In genomic region chr12:15651381-15651780, GRCh38 we compare ENCODE assay signal across 14 cellular contexts.
DNase-seq lines count a peak whose midpoint lies in the region; ATAC-seq and TF ChIP-seq lines count a peak whose summit lies in the region.
"Had no signal": no experiment of that assay in that cellular context is flagged by ENCODE, and none has a peak within 500 bp of the region (broad histone marks: within the 10 kb centered on the region; RNA-seq: fewer than 3 reads in every experiment).

No MANE protein-coding gene starts in this region.

- no peak for TF ChIP-seq CTCF in IMR-90 (conservative IDR thresholded peaks at IDR 0.05; ENCODE audit: low read depth, low read length)
- TF ChIP-seq CTCF in chondrocyte (IDR thresholded peaks at IDR 0.05): no peak
- TF ChIP-seq CTCF in nephron (IDR thresholded peaks at IDR 0.05; ENCODE audit: unreplicated experiment in 3 of 3): no peak
- no peak for TF ChIP-seq CTCF in GM23338 (conservative IDR thresholded peaks at IDR 0.05; ENCODE audit: low read depth in 2 of 2)

- H3K4me2 ChIP-seq in IMR-90 (ENCODE audit: low read depth, low read length): peak overlapping the region; percentile 38; the same call in 1 of the 2 replicates
- no peak overlapping the region for H3K4me2 ChIP-seq in GM23338

- H2AK5ac ChIP-seq in IMR-90 (ENCODE audit: low read depth, low read length): no peak overlapping the region

- H2BK5ac ChIP-seq in IMR-90 (ENCODE audit: low read depth, low read length, poor library complexity, severe bottlenecking): no peak overlapping the region

- no peak overlapping the region for H3K9ac ChIP-seq in IMR-90 (ENCODE audit: low read depth, low read length)

- H4K5ac ChIP-seq in IMR-90 (ENCODE audit: low read depth, low read length): no peak overlapping the region; the same call in 1 of the 2 replicates

- no peaks in the 10 kb centered on the region for H4K20me1 ChIP-seq in IMR-90 (ENCODE audit: insufficient read depth, low read length)
- H4K20me1 ChIP-seq in GM23338 (replicated peaks; ENCODE audit: insufficient read depth): no peaks in the 10 kb centered on the region

- H4K8ac ChIP-seq in IMR-90 (ENCODE audit: low read depth in 2 of 2, low read length in 2 of 2): no peak overlapping the region

- H3K27ac Mint-ChIP-seq in chondrocyte (ENCODE audit: unreplicated experiment) (peak overlapping the region; percentile 47), nephron (peak overlapping the region; percentile 59 to 87 (median 60)), GM23338 (no peak overlapping the region)
- H3K27ac Mint-ChIP-seq: CD14-positive monocyte; CD8-positive, alpha-beta T cell had no signal

- H3K36me3 ChIP-seq in IMR-90 (ENCODE audit: control insufficient read depth, insufficient read depth, low read length) (peaks cover 14% of the 10 kb centered on the region), GM23338 (ENCODE audit: insufficient read depth) (no peaks in the 10 kb centered on the region), H7 (replicated peaks; ENCODE audit: control insufficient read depth, insufficient read depth, low read length) (no peaks in the 10 kb centered on the region)

- H3K79me2 ChIP-seq in GM23338 (replicated peaks; ENCODE audit: insufficient read depth): no peaks in the 10 kb centered on the region

- H2AFZ ChIP-seq in IMR-90 (replicated peaks; ENCODE audit: low read length, poor library complexity) (no peak overlapping the region), GM23338 (no peak overlapping the region)

- intact Hi-C loops in IMR-90 (cut with micrococcal nuclease): no loop called here

- no peak for TF ChIP-seq POLR2A in IMR-90 (IDR thresholded peaks at IDR 0.05; ENCODE audit: low read depth, low read length)

- H2BK20ac ChIP-seq in IMR-90 (ENCODE audit: low read depth, low read length): no peak overlapping the region

- no peaks in the 10 kb centered on the region for H3K9me2 ChIP-seq in GM23338 (ENCODE audit: insufficient read depth)

- ATAC-seq in IMR-90 (ENCODE audit: low read depth) (no peak), GM23338 (no peak)
- ATAC-seq: CD8-positive, alpha-beta T cell; HCT116 had no signal

- H3K14ac ChIP-seq in IMR-90 (replicated peaks; ENCODE audit: low read depth, low read length): no peak overlapping the region

- no peaks in the 10 kb centered on the region for H3F3A ChIP-seq in GM23338 (replicated peaks; ENCODE audit: low read depth)

- H4K91ac ChIP-seq in IMR-90 (ENCODE audit: insufficient read depth, low read depth, low read length): no peak overlapping the region

- POLR2A ChIA-PET in IMR-90 (lab: Charles Lee; ENCODE audit: unreplicated experiment): no interaction called here

- H3K4me1 Mint-ChIP-seq in chondrocyte (ENCODE audit: low read depth) (peaks cover 47% of the 10 kb centered on the region), nephron (peaks cover 16% of the 10 kb centered on the region), GM23338 (peaks cover 12% of the 10 kb centered on the region)
- H3K4me1 Mint-ChIP-seq: CD14-positive monocyte had no signal

- H3K18ac ChIP-seq in IMR-90 (ENCODE audit: low read depth, low read length): no peak overlapping the region

- H3K56ac ChIP-seq in IMR-90 (ENCODE audit: extremely low read depth, insufficient read depth, low read length): no peak overlapping the region

- H3K27me3 Mint-ChIP-seq in chondrocyte (ENCODE audit: low read depth): no peaks in the 10 kb centered on the region
- H3K27me3 Mint-ChIP-seq in nephron (ENCODE audit: low read depth): no peaks in the 10 kb centered on the region
- H3K27me3 Mint-ChIP-seq in GM23338 (ENCODE audit: insufficient read depth, low read depth, poor library complexity): no peaks in the 10 kb centered on the region

- H3K9me3 Mint-ChIP-seq in chondrocyte (ENCODE audit: low read depth) (no peaks in the 10 kb centered on the region), nephron (no peaks in the 10 kb centered on the region), GM23338 (no peaks in the 10 kb centered on the region)
- H3K9me3 Mint-ChIP-seq: CD8-positive, alpha-beta T cell had no signal

- H3K4me3 Mint-ChIP-seq in chondrocyte (ENCODE audit: unreplicated experiment) (no peak overlapping the region), nephron (no peak overlapping the region), GM23338 (no peak overlapping the region)
- H3K4me3 Mint-ChIP-seq: CD14-positive monocyte; CD8-positive, alpha-beta T cell had no signal

- peaks cover 2 to 8% of the 10 kb centered on the region in 2 experiments; a peak in 2 of 4 replicates for H3K79me1 ChIP-seq in IMR-90 (ENCODE audit: low read depth in 1 of 2, low read length in 2 of 2)

- no peak overlapping the region for H3K27ac ChIP-seq in IMR-90 (ENCODE audit: insufficient read depth, low read length)
- no peak overlapping the region for H3K27ac ChIP-seq in GM23338 (ENCODE audit: low read depth)
- H3K27ac ChIP-seq: HL-60 had no signal

- H3K4ac ChIP-seq in IMR-90 (ENCODE audit: low read depth, low read length): no peak overlapping the region

- CTCF ChIA-PET in IMR-90 (lab: Yijun Ruan, JAX): no interaction called here

- no TSS peak for BruUV-seq in IMR-90 (replicated peaks; lab: Mats Ljungman, UMichigan)

- no peaks in the 10 kb centered on the region; the same call in 1 of the 2 replicates for H3K9me3 ChIP-seq in IMR-90 (ENCODE audit: control insufficient read depth, insufficient read depth, low read length)

- no peak overlapping the region for H2BK120ac ChIP-seq in IMR-90 (ENCODE audit: low read depth, low read length)

- H2AK9ac ChIP-seq in IMR-90 (replicated peaks; ENCODE audit: low read depth, low read length, poor library complexity): no peak overlapping the region

- H2BK15ac ChIP-seq in IMR-90 (ENCODE audit: low read depth, low read length): no peak overlapping the region

- no peak overlapping the region for H3K4me3 ChIP-seq in IMR-90 (ENCODE audit: insufficient read depth, low read depth, low read length)
- no peak overlapping the region for H3K4me3 ChIP-seq in GM23338
- no peak overlapping the region for H3K4me3 ChIP-seq in H7 (ENCODE audit: insufficient read depth, low read depth, low read length)

- H3K9me1 ChIP-seq in IMR-90 (ENCODE audit: insufficient read depth, low read length): peaks cover 10% of the 10 kb centered on the region; the same call in 1 of the 2 replicates

- in situ Hi-C loops in IMR-90 (cut with MboI; ENCODE audit: low sequenced_read_pairs): no loop called here

- H3K27me3 ChIP-seq in IMR-90 (ENCODE audit: control insufficient read depth, insufficient read depth, low read length) (no peaks in the 10 kb centered on the region), GM23338 (ENCODE audit: insufficient read depth) (no peaks in the 10 kb centered on the region), H7 (ENCODE audit: control insufficient read depth, insufficient read depth, low read length) (no peaks in the 10 kb centered on the region)

- TF ChIP-seq RAD21 in IMR-90 (IDR thresholded peaks at IDR 0.05; ENCODE audit: low read length): no peak

- DNase-seq in IMR-90 (no peak), chondrocyte (ENCODE audit: low spot score) (no peak), GM23338 (ENCODE audit: low spot score) (no peak), glomerular visceral epithelial cell (ENCODE audit: extremely low spot score) (no peak), NCI-H2081 treated with DMSO at 0.1 percent for 48 hours (lab: John Stamatoyannopoulos, UW) (no peak), H7 (no peak)
- DNase-seq: CD8-positive, alpha-beta T cell; COR-L47; DMS53; GF-D8 had no signal

- WGBS in IMR-90 (ENCODE audit: extremely low coverage in 2 of 2, insufficient read length in 1 of 2), 2 experiments: no CpG with 5 or more reads among the region's 2 CpGs

- H3K23ac ChIP-seq in IMR-90 (ENCODE audit: low read depth, low read length): no peak overlapping the region

- peaks cover 11% of the 10 kb centered on the region for H3K4me1 ChIP-seq in IMR-90 (ENCODE audit: control insufficient read depth, insufficient read depth, low read length)
- 0 out of 2 replicates have a peak, but pooled peaks cover 3% of the 10 kb centered on the region for H3K4me1 ChIP-seq in GM23338 (ENCODE audit: insufficient read depth)

- dilution Hi-C loops in IMR-90 (cut with HindIII; ENCODE audit: low sequenced_read_pairs, unreplicated experiment): no loop called here

- H3K36me3 Mint-ChIP-seq in chondrocyte (ENCODE audit: low read depth) (peaks cover 34% of the 10 kb centered on the region), nephron (ENCODE audit: low read depth) (peaks cover 17% of the 10 kb centered on the region), GM23338 (ENCODE audit: low read depth) (no peaks in the 10 kb centered on the region)
- H3K36me3 Mint-ChIP-seq: CD14-positive monocyte; CD8-positive, alpha-beta T cell had no signal

TF ChIP-seq in IMR-90, 13 proteins besides CTCF, POLR2A, EP300 and RAD21:
- TF ChIP-seq RCOR1 (IDR thresholded peaks at IDR 0.05; ENCODE audit: insufficient replicate concordance, low read length) (no peak), CEBPB (IDR thresholded peaks at IDR 0.05; ENCODE audit: low read depth, low read length) (peak; percentile 9; the same call in 1 of the 2 replicates)

TF ChIP-seq in GM23338, 12 proteins besides CTCF, POLR2A, EP300 and RAD21 (continues in another document):
- TF ChIP-seq REST (IDR thresholded peaks at IDR 0.05; ENCODE audit: unreplicated experiment) (no peak), EZH2 (IDR thresholded peaks at IDR 0.05; ENCODE audit: low read depth, unreplicated experiment) (no peak)
